In the genomic region with DNA sequence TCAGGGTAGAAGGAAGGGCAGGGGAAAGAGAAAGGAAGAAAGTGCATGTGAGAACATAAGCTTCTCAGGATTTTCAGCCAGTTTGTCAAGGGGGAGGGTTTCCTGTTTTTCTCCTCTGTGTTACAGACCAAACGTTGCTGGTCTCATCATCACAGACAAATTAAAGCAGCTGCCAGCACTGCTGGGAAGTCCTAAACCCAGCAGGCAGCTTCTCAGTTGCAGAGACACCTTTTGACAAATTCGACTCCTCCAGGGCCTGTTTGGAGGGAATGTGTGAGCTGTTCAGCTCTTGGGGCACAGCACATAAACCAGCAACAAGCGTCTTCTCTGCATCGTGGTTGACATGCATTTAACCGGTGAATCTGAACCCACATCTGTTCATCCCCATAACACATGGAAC, we compare ENCODE assay signal across 12 cellular contexts.
DNase-seq lines count a peak whose midpoint lies in the region; ATAC-seq, FAIRE-seq and TF ChIP-seq lines count a peak whose summit lies in the region.
"Had no signal": no experiment of that assay in that cellular context is flagged by ENCODE, and none has a peak within 500 bp of the region (broad histone marks: within the 10 kb centered on the region; RNA-seq: fewer than 3 reads in every experiment).

No MANE protein-coding gene starts in this region.

- H3K36me3 ChIP-seq in left ventricle myocardium inferior = no peaks in the 10 kb centered on the region
- H3K36me3 ChIP-seq in upper lobe of right lung = no peaks in the 10 kb centered on the region

- TF ChIP-seq CTCF in left ventricle myocardium inferior (IDR thresholded peaks at IDR 0.05; ENCODE audit: borderline replicate concordance) = no peak
- TF ChIP-seq CTCF in upper lobe of right lung (IDR thresholded peaks at IDR 0.05) = no peak

- H3K9me3 Mint-ChIP-seq in activated CD8-positive, alpha-beta T cell treated with anti-CD3 and anti-CD28 coated beads, Interleukin-2, amount 10 ng/mL, durations not matched to agents 7 days and 5 days (ENCODE audit: insufficient read depth) = peaks cover 12% of the 10 kb centered on the region
- H3K9me3 Mint-ChIP-seq: activated B cell treated with CpG ODN at 0.5 μM for 24 hours had no signal

- peaks cover 2% of the 10 kb centered on the region for H3K36me3 Mint-ChIP-seq in activated CD8-positive, alpha-beta T cell treated with anti-CD3 and anti-CD28 coated beads, Interleukin-2, amount 10 ng/mL, durations not matched to agents 7 days and 5 days (ENCODE audit: low read depth)

- H3K4me3 ChIP-seq in left ventricle myocardium inferior (no peak overlapping the region), upper lobe of right lung (no peak overlapping the region)

- H3K27ac ChIP-seq in left ventricle myocardium inferior (replicated peaks) (peak overlapping the region; percentile 57), upper lobe of right lung (peak overlapping the region; percentile 18)

- peak; percentile 78 for ATAC-seq in activated CD8-positive, alpha-beta T cell treated with anti-CD3 and anti-CD28 coated beads, Interleukin-2, amount 10 ng/mL, durations not matched to agents 7 days and 5 days
- ATAC-seq in upper lobe of right lung = peak; percentile 15
- ATAC-seq: HCT116 had no signal

- H3K9me3 ChIP-seq in left ventricle myocardium inferior (replicated peaks) (no peaks in the 10 kb centered on the region), upper lobe of right lung (no peaks in the 10 kb centered on the region)

- intact Hi-C loops in left ventricle myocardium inferior (cut with micrococcal nuclease) (no loop called here), upper lobe of right lung (cut with DNase I) (no loop called here)

- H3K27me3 ChIP-seq in left ventricle myocardium inferior (ENCODE audit: low read depth) (peaks cover 75% of the 10 kb centered on the region), upper lobe of right lung (no peaks in the 10 kb centered on the region)

- H3K4me1 Mint-ChIP-seq in activated CD8-positive, alpha-beta T cell treated with anti-CD3 and anti-CD28 coated beads, Interleukin-2, amount 10 ng/mL, durations not matched to agents 7 days and 5 days (ENCODE audit: low read depth) = peaks cover 25% of the 10 kb centered on the region

- H3K27ac Mint-ChIP-seq in activated CD8-positive, alpha-beta T cell treated with anti-CD3 and anti-CD28 coated beads, Interleukin-2, amount 10 ng/mL, durations not matched to agents 7 days and 5 days = peak overlapping the region; percentile 67
- H3K27ac Mint-ChIP-seq: activated B cell treated with CpG ODN at 0.5 μM for 24 hours had no signal

- CTCF ChIA-PET in activated CD8-positive, alpha-beta T cell treated with anti-CD3 and anti-CD28 coated beads, Interleukin-2, amount 10 ng/mL, durations not matched to agents 7 days and 5 days (lab: Charles Lee) = interaction anchor here (0.9 to 1.3 kb wide), 6 partner anchors 28 to 335 kb away, joined by 3 read pairs; no protein-coding TSS in a partner anchor

- no peak for FAIRE-seq in GM12892 (lab: Jason Lieb, UNC)
- FAIRE-seq: GM18507 had no signal

- no peaks in the 10 kb centered on the region for H3K27me3 Mint-ChIP-seq in activated CD8-positive, alpha-beta T cell treated with anti-CD3 and anti-CD28 coated beads, Interleukin-2, amount 10 ng/mL, durations not matched to agents 7 days and 5 days (ENCODE audit: low read depth)

- H3K4me1 ChIP-seq in left ventricle myocardium inferior = no peaks in the 10 kb centered on the region
- H3K4me1 ChIP-seq in upper lobe of right lung = peaks cover 12% of the 10 kb centered on the region

- peak overlapping the region; percentile 10 for H3K4me3 Mint-ChIP-seq in activated CD8-positive, alpha-beta T cell treated with anti-CD3 and anti-CD28 coated beads, Interleukin-2, amount 10 ng/mL, durations not matched to agents 7 days and 5 days
- H3K4me3 Mint-ChIP-seq: activated B cell treated with CpG ODN at 0.5 μM for 24 hours had no signal

- POLR2A ChIA-PET in activated CD8-positive, alpha-beta T cell treated with anti-CD3 and anti-CD28 coated beads, Interleukin-2, amount 10 ng/mL, durations not matched to agents 7 days and 5 days (lab: Charles Lee) = interaction anchor here (0.6 to 1.7 kb wide), 2 partner anchors 26 to 128 kb away, joined by 3 to 8 read pairs; no protein-coding TSS in a partner anchor

- no peak for TF ChIP-seq POLR2A in GM12892 (IDR thresholded peaks at IDR 0.05; ENCODE audit: low read depth, low read length)

- peak in 4 of 6 experiments; percentile 2 to 65 (median 62) for DNase-seq in stimulated activated naive CD4-positive, alpha-beta T cell (lab: John Stamatoyannopoulos, UW)
- DNase-seq in stimulated activated naive CD4-positive, alpha-beta T cell treated with Interleukin-2 at 50 U/mL for 16 hours (lab: John Stamatoyannopoulos, UW) = no peak
- DNase-seq in activated CD8-positive, alpha-beta T cell treated with anti-CD3 and anti-CD28 coated beads, Interleukin-2, amount 10 ng/mL, durations not matched to agents 7 days and 5 days = peak; percentile 38
- DNase-seq in left ventricle myocardium inferior (no peak), upper lobe of right lung (no peak), NCI-H2081 treated with DMSO at 0.1 percent for 48 hours (lab: John Stamatoyannopoulos, UW) (no peak), GM12892 (ENCODE audit: insufficient read length) (no peak), NCI-H82 (lab: John Stamatoyannopoulos, UW) (no peak)
- DNase-seq: activated B cell treated with CpG ODN at 0.5 μM for 24 hours, Calu3 had no signal

Comparison
In these comparisons a context has a peak if more than half of its experiments do, and no peak if none do; other contexts are left out.
1. DNase-seq: peak in stimulated activated naive CD4-positive, alpha-beta T cell (4 of 6) and activated CD8-positive, alpha-beta T cell treated with anti-CD3 and anti-CD28 coated beads, Interleukin-2, amount 10 ng/mL, durations not matched to agents 7 days and 5 days (single experiment); none in stimulated activated naive CD4-positive, alpha-beta T cell treated with Interleukin-2 at 50 U/mL for 16 hours (single experiment), left ventricle myocardium inferior (single experiment), upper lobe of right lung (single experiment), NCI-H2081 treated with DMSO at 0.1 percent for 48 hours (single experiment), GM12892 (single experiment) and NCI-H82 (single experiment).